ENCODE assay signal across 19 cellular contexts in the genomic region with DNA sequence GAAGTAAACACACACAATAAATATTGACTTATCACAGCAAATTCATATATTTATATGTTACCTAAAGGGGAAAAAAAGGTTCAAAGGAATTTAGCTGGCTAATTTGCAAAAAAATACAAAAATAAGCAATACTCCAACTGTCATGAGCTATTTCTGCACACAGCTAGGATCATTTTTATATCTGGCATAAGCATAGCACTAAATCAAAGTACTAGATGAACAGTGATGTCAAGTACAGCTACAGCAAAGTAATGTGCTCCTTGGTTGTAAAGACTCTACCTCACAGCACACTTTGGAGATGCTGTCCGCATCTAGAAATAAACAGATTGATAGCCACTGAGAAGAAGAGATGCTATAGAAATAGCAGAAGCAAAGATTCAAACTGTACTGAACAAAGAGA.
DNase-seq lines count a peak whose midpoint lies in the region; ATAC-seq and TF ChIP-seq lines count a peak whose summit lies in the region.
"Had no signal": no experiment of that assay in that cellular context is flagged by ENCODE, and none has a peak within 500 bp of the region (broad histone marks: within the 10 kb centered on the region; RNA-seq: fewer than 3 reads in every experiment).

No MANE protein-coding gene starts in this region.

- H3K4ac ChIP-seq in mesenchymal stem cell (ENCODE audit: low read depth in 1 of 2, low read length in 2 of 2), result no peak overlapping the region

- no peak overlapping the region for H2BK120ac ChIP-seq in mesenchymal stem cell (ENCODE audit: low read depth, low read length)

- H4K8ac ChIP-seq in mesenchymal stem cell (ENCODE audit: low read length), result no peak overlapping the region

- H3K36me3 Mint-ChIP-seq in stimulated activated effector memory CD8-positive, alpha-beta T cell treated with anti-CD3 and anti-CD28 coated beads, Interleukin-12 subunit alpha, Interleukin-12 subunit beta, amount 100 ng/mL, for 72 hours, result peaks cover 24% of the 10 kb centered on the region

- no peak for TF ChIP-seq POLR2A in breast epithelium (IDR thresholded peaks at IDR 0.05)

- no peak for TF ChIP-seq CTCF in breast epithelium (IDR thresholded peaks at IDR 0.05)

- H3K9ac ChIP-seq in mesenchymal stem cell (ENCODE audit: low read length), result peak overlapping the region; percentile 43
- H3K9ac ChIP-seq: KMS-11 had no signal

- peaks cover 7 to 9% of the 10 kb centered on the region in 2 donors for H3K4me1 ChIP-seq in breast epithelium
- no peaks in the 10 kb centered on the region for H3K4me1 ChIP-seq in mesenchymal stem cell (ENCODE audit: control insufficient read depth, insufficient read depth, low read depth, low read length)

- no peak overlapping the region for H3K4me2 ChIP-seq in mesenchymal stem cell (ENCODE audit: low read length, poor library complexity, severe bottlenecking)
- H3K4me2 ChIP-seq: A549, KMS-11 had no signal

- H3K27ac ChIP-seq in breast epithelium, result peak overlapping the region; percentile 54 to 81
- no peak overlapping the region for H3K27ac ChIP-seq in mesenchymal stem cell (ENCODE audit: low read length, poor library complexity, severe bottlenecking)
- H3K27ac ChIP-seq: A549, KMS-11 had no signal

- ATAC-seq in stimulated activated effector memory CD8-positive, alpha-beta T cell treated with anti-CD3 and anti-CD28 coated beads, Interleukin-12 subunit alpha, Interleukin-12 subunit beta, amount 100 ng/mL, for 72 hours, result no peak
- ATAC-seq in left lobe of liver, result no peak
- ATAC-seq in HG02884 (IDR thresholded peaks at IDR 0.05; ENCODE audit: unreplicated experiment), result no peak
- no peak for ATAC-seq in HG03342 (IDR thresholded peaks at IDR 0.05; ENCODE audit: unreplicated experiment)
- ATAC-seq: A549 had no signal

- peaks cover 7% of the 10 kb centered on the region for H3K79me1 ChIP-seq in mesenchymal stem cell (replicated peaks; ENCODE audit: low read length, poor library complexity, severe bottlenecking)

- no peak overlapping the region for H2BK15ac ChIP-seq in mesenchymal stem cell (ENCODE audit: low read depth, poor library complexity, severe bottlenecking)

- H3K9me3 ChIP-seq in breast epithelium (no peaks in the 10 kb centered on the region), mesenchymal stem cell (ENCODE audit: control insufficient read depth, low read length) (no peaks in the 10 kb centered on the region)
- H3K9me3 ChIP-seq: A549 had no signal

- no peaks in the 10 kb centered on the region for H3K36me3 ChIP-seq in breast epithelium
- H3K36me3 ChIP-seq in mesenchymal stem cell (ENCODE audit: control insufficient read depth in 1 of 2, insufficient read depth in 2 of 2, low read depth in 1 of 2, low read length in 2 of 2), result peaks cover 3 to 74% of the 10 kb centered on the region in 2 experiments

- H3K4me3 ChIP-seq in breast epithelium (no peak overlapping the region), mesenchymal stem cell (ENCODE audit: insufficient read depth in 1 of 2, low read depth in 1 of 2, low read length in 2 of 2) (no peak overlapping the region)
- H3K4me3 ChIP-seq: A549 had no signal

- WGBS in mesenchymal stem cell, result no CpG with 5 or more reads among the region's 1 CpG

- no peak overlapping the region for H2AK5ac ChIP-seq in mesenchymal stem cell (ENCODE audit: low read length, severe bottlenecking)

- no peak overlapping the region for H3K23ac ChIP-seq in mesenchymal stem cell (ENCODE audit: low read length in 2 of 2)

- H3K14ac ChIP-seq in mesenchymal stem cell (ENCODE audit: low read length in 2 of 2), result no peak overlapping the region

- H3K4me3 Mint-ChIP-seq in stimulated activated effector memory CD8-positive, alpha-beta T cell treated with anti-CD3 and anti-CD28 coated beads, Interleukin-12 subunit alpha, Interleukin-12 subunit beta, amount 100 ng/mL, for 72 hours, result no peak overlapping the region
- H3K4me3 Mint-ChIP-seq: CD4-positive, alpha-beta memory T cell had no signal

- H3K18ac ChIP-seq in mesenchymal stem cell (ENCODE audit: low read depth in 1 of 2, low read length in 2 of 2), result no peak overlapping the region

- peak overlapping the region; percentile 30 for H3K27ac Mint-ChIP-seq in stimulated activated effector memory CD8-positive, alpha-beta T cell treated with anti-CD3 and anti-CD28 coated beads, Interleukin-12 subunit alpha, Interleukin-12 subunit beta, amount 100 ng/mL, for 72 hours

- H3K27me3 ChIP-seq in breast epithelium, result no peaks in the 10 kb centered on the region
- no peaks in the 10 kb centered on the region for H3K27me3 ChIP-seq in mesenchymal stem cell (ENCODE audit: control insufficient read depth in 1 of 2, insufficient read depth in 1 of 2, low read length in 2 of 2)

- no peak overlapping the region for H2AFZ ChIP-seq in mesenchymal stem cell (ENCODE audit: low read depth, low read length)

- H3K4me1 Mint-ChIP-seq in stimulated activated effector memory CD8-positive, alpha-beta T cell treated with anti-CD3 and anti-CD28 coated beads, Interleukin-12 subunit alpha, Interleukin-12 subunit beta, amount 100 ng/mL, for 72 hours, result peaks cover 70% of the 10 kb centered on the region

- peak; percentile 3 for DNase-seq in NCI-H460 (ENCODE audit: extremely low read depth, low read depth)
- no peak for DNase-seq in breast epithelium (ENCODE audit: low spot score in 2 of 2)
- no peak for DNase-seq in mesenchymal stem cell
- DNase-seq in stimulated activated effector memory CD8-positive, alpha-beta T cell treated with anti-CD3 and anti-CD28 coated beads, Interleukin-12 subunit alpha, Interleukin-12 subunit beta, amount 100 ng/mL, for 72 hours (ENCODE audit: low spot score in 2 of 2), result no peak
- no peak for DNase-seq in left lobe of liver (ENCODE audit: low spot score)
- no peak for DNase-seq in NCI-H1417 (lab: John Stamatoyannopoulos, UW)
- DNase-seq: Calu3; CD4-positive, alpha-beta memory T cell; EL; NCI-H1436; NCI-H1930; NCI-H226; NCI-H524 treated with DMSO at 0.1 percent for 48 hours; RPMI8226; SHP77 treated with DMSO at 0.1 percent for 48 hours had no signal

- H2BK5ac ChIP-seq in mesenchymal stem cell (ENCODE audit: low read depth, low read length, poor library complexity, severe bottlenecking), result no peak overlapping the region

- intact Hi-C loops in breast epithelium (cut with DNase I; ENCODE audit: low total_unique reads), result no loop called here

- no peak overlapping the region for H4K91ac ChIP-seq in mesenchymal stem cell (ENCODE audit: low read length)

- no peak overlapping the region for H2BK12ac ChIP-seq in mesenchymal stem cell (ENCODE audit: low read length in 2 of 2)

- H3K9me3 Mint-ChIP-seq in stimulated activated effector memory CD8-positive, alpha-beta T cell treated with anti-CD3 and anti-CD28 coated beads, Interleukin-12 subunit alpha, Interleukin-12 subunit beta, amount 100 ng/mL, for 72 hours, result peaks cover 2% of the 10 kb centered on the region
- H3K9me3 Mint-ChIP-seq: CD4-positive, alpha-beta memory T cell had no signal
